In genomic region chrX:104564921-104565703, GRCh38 we compare ENCODE assay signal across 26 cellular contexts. TPM values are rescaled to one million over a fixed set of nuclear protein-coding genes. Genes with fewer than 3 reads are reported as not detected.
A peak's percentile ranks its signal among the peaks of the same experiment; 100 is the strongest.
DNase-seq lines count a peak whose midpoint lies in the region; ATAC-seq and TF ChIP-seq lines count a peak whose summit lies in the region.
"Had no signal": no experiment of that assay in that cellular context is flagged by ENCODE, and none has a peak within 500 bp of the region (broad histone marks: within the 10 kb centered on the region; RNA-seq: fewer than 3 reads in every experiment).

No MANE protein-coding gene starts in this region.

- H3K9me3 ChIP-seq in SK-N-SH (no peaks in the 10 kb centered on the region), left lung (no peaks in the 10 kb centered on the region)
- H3K9me3 ChIP-seq in CD4-positive, alpha-beta memory T cell (ENCODE audit: control insufficient read depth in 1 of 2, low read length in 2 of 2), result no peaks in the 10 kb centered on the region
- H3K9me3 ChIP-seq: ascending aorta, HAP-1, sigmoid colon had no signal

- no peaks in the 10 kb centered on the region for H3K36me3 Mint-ChIP-seq in CD4-positive, alpha-beta memory T cell
- H3K36me3 Mint-ChIP-seq in HFFc6 (ENCODE audit: low read depth), result no peaks in the 10 kb centered on the region
- H3K36me3 Mint-ChIP-seq: activated naive CD8-positive, alpha-beta T cell treated with anti-CD3 and anti-CD28 coated beads for 36 hours; CD8-positive, alpha-beta T cell had no signal

- H3K27ac Mint-ChIP-seq in CD4-positive, alpha-beta memory T cell, result no peak overlapping the region
- no peak overlapping the region for H3K27ac Mint-ChIP-seq in HFFc6
- H3K27ac Mint-ChIP-seq: activated naive CD8-positive, alpha-beta T cell treated with anti-CD3 and anti-CD28 coated beads for 36 hours; CD8-positive, alpha-beta T cell; dendritic cell treated with granulocyte-macrophage colony-stimulating factor and Interleukin-4, amounts not matched to agents 40 ng/mL and 50 ng/mL, for 4 days; T-helper 1 cell treated with Interleukin-12 subunit alpha and Interleukin-12 subunit beta and Interleukin-4 antibody, amounts not matched to agents 30 μg/mL and 1 μg/mL, for 36 hours had no signal

- peaks cover 54% of the 10 kb centered on the region for H3K27me3 ChIP-seq in SK-N-SH (ENCODE audit: insufficient read depth)
- peaks cover 0 to 85% (median 50%) of the 10 kb centered on the region in 45 donors for H3K27me3 ChIP-seq in dorsolateral prefrontal cortex
- H3K27me3 ChIP-seq in left lung, result peaks cover 30 to 55% of the 10 kb centered on the region in 2 donors
- H3K27me3 ChIP-seq in CD4-positive, alpha-beta memory T cell (ENCODE audit: insufficient read depth, low read length), result no peaks in the 10 kb centered on the region

- H3K79me2 ChIP-seq in SK-N-SH (ENCODE audit: insufficient read depth), result no peaks in the 10 kb centered on the region

- H3K4me1 Mint-ChIP-seq in CD4-positive, alpha-beta memory T cell, result no peaks in the 10 kb centered on the region
- H3K4me1 Mint-ChIP-seq in HFFc6 (ENCODE audit: low read depth), result no peaks in the 10 kb centered on the region
- H3K4me1 Mint-ChIP-seq: activated naive CD8-positive, alpha-beta T cell treated with anti-CD3 and anti-CD28 coated beads for 36 hours had no signal

- H3K4me3 ChIP-seq in SK-N-SH (ENCODE audit: low read depth in 2 of 2, low read length in 1 of 2) (no peak overlapping the region), dorsolateral prefrontal cortex (peak overlapping the region in 31 of 59 donors; percentile 3 to 58 (median 37)), left lung (no peak overlapping the region)
- H3K4me3 ChIP-seq in CD4-positive, alpha-beta memory T cell (ENCODE audit: low read length in 2 of 2), result no peak overlapping the region
- H3K4me3 ChIP-seq: ascending aorta, HAP-1 had no signal

- TF ChIP-seq EP300 in SK-N-SH (IDR thresholded peaks at IDR 0.05; ENCODE audit: borderline replicate concordance in 1 of 2, low read depth in 1 of 2, low read length in 1 of 2), result no peak

- H3K4me1 ChIP-seq in SK-N-SH (ENCODE audit: control insufficient read depth in 1 of 2, insufficient read depth in 2 of 2, low read depth in 1 of 2, low read length in 1 of 2) (no peaks in the 10 kb centered on the region), left lung (no peaks in the 10 kb centered on the region)
- H3K4me1 ChIP-seq in CD4-positive, alpha-beta memory T cell (ENCODE audit: insufficient read depth, low read length), result no peaks in the 10 kb centered on the region
- H3K4me1 ChIP-seq: ascending aorta, HAP-1, sigmoid colon had no signal

- TF ChIP-seq RAD21 in SK-N-SH (IDR thresholded peaks at IDR 0.05; ENCODE audit: low read length), result no peak

- no peak overlapping the region for H2AFZ ChIP-seq in SK-N-SH (ENCODE audit: low read depth)

- H3K36me3 ChIP-seq in SK-N-SH (replicated peaks in 1 of 2; ENCODE audit: control insufficient read depth in 1 of 2, insufficient read depth in 2 of 2, low read length in 1 of 2), result no peaks in the 10 kb centered on the region
- H3K36me3 ChIP-seq in left lung, result no peaks in the 10 kb centered on the region
- no peaks in the 10 kb centered on the region for H3K36me3 ChIP-seq in CD4-positive, alpha-beta memory T cell (ENCODE audit: insufficient read depth, low read length)
- H3K36me3 ChIP-seq: ascending aorta, HAP-1, sigmoid colon had no signal

- peaks cover 0 to 8% (median 0%) of the 10 kb centered on the region in 8 donors for H3K9me3 Mint-ChIP-seq in CD4-positive, alpha-beta memory T cell
- no peaks in the 10 kb centered on the region for H3K9me3 Mint-ChIP-seq in HFFc6
- H3K9me3 Mint-ChIP-seq: dendritic cell treated with granulocyte-macrophage colony-stimulating factor and Interleukin-4, amounts not matched to agents 40 ng/mL and 50 ng/mL, for 4 days; T-helper 1 cell treated with Interleukin-12 subunit alpha and Interleukin-12 subunit beta and Interleukin-4 antibody, amounts not matched to agents 30 μg/mL and 1 μg/mL, for 36 hours had no signal

- H3K27me3 Mint-ChIP-seq in CD4-positive, alpha-beta memory T cell, result peaks cover 0 to 3% of the 10 kb centered on the region in 2 donors
- peaks cover 12% of the 10 kb centered on the region for H3K27me3 Mint-ChIP-seq in HFFc6 (ENCODE audit: insufficient read depth)

- intact Hi-C loops in dorsolateral prefrontal cortex (cut with DNase I) (no loop called here), left lung (cut with DNase I) (no loop called here)
- intact Hi-C loops in CD4-positive, alpha-beta memory T cell (cut with micrococcal nuclease), result no loop called here

- no peak overlapping the region for H3K9ac ChIP-seq in SK-N-SH

- H4K20me1 ChIP-seq in SK-N-SH (ENCODE audit: insufficient read depth), result no peaks in the 10 kb centered on the region

- CTCF ChIA-PET in SK-N-SH (lab: Yijun Ruan, JAX), result interaction anchor here (1.2 to 2.9 kb wide), 4 partner anchors 9 to 32 kb away, joined by 3 to 19 read pairs (median 8); no protein-coding TSS in a partner anchor
- CTCF ChIA-PET in CD4-positive, alpha-beta memory T cell (lab: Charles Lee; ENCODE audit: partially characterized antibody), result no interaction called here

- ATAC-seq in SK-N-SH treated with all-trans-retinoic acid at 6 μM for 48 hours (no peak), left lung (peak; percentile 42), GM19452 (IDR thresholded peaks at IDR 0.05; ENCODE audit: unreplicated experiment) (no peak)
- ATAC-seq: CD8-positive, alpha-beta T cell had no signal

- WGBS in SK-N-SH (ENCODE audit: low lambda C conversion rate), result 3% methylated on average over 35 of the region's 39 CpGs

- POLR2A ChIA-PET in SK-N-SH (lab: Yijun Ruan, JAX), result no interaction called here
- POLR2A ChIA-PET in CD4-positive, alpha-beta memory T cell (lab: Charles Lee; ENCODE audit: partially characterized antibody), result no interaction called here

- no peak overlapping the region for H3K4me2 ChIP-seq in SK-N-SH

- TF ChIP-seq CTCF in SK-N-SH (IDR thresholded peaks at IDR 0.05) (no peak), dorsolateral prefrontal cortex (IDR thresholded peaks at IDR 0.05 in 54 of 56, conservative IDR thresholded peaks at IDR 0.05 in 2 of 56; ENCODE audit: low read depth in 1 of 56, partially characterized antibody in 56 of 56) (no peak), left lung (IDR thresholded peaks at IDR 0.05) (no peak), HFFc6 (IDR thresholded peaks at IDR 0.05) (no peak)

- H3K27ac ChIP-seq in SK-N-SH (ENCODE audit: low read depth in 2 of 2, low read length in 1 of 2) (no peak overlapping the region), dorsolateral prefrontal cortex (no peak overlapping the region), left lung (no peak overlapping the region)
- H3K27ac ChIP-seq in CD4-positive, alpha-beta memory T cell (ENCODE audit: low read depth, low read length), result no peak overlapping the region
- H3K27ac ChIP-seq: ascending aorta, RWPE1, sigmoid colon had no signal

- no peaks in the 10 kb centered on the region for H3K9me2 ChIP-seq in SK-N-SH

- H3K4me3 Mint-ChIP-seq in CD4-positive, alpha-beta memory T cell, result no peak overlapping the region
- H3K4me3 Mint-ChIP-seq in HFFc6, result no peak overlapping the region
- H3K4me3 Mint-ChIP-seq: activated naive CD8-positive, alpha-beta T cell treated with anti-CD3 and anti-CD28 coated beads for 36 hours; CD8-positive, alpha-beta T cell; dendritic cell treated with granulocyte-macrophage colony-stimulating factor and Interleukin-4, amounts not matched to agents 40 ng/mL and 50 ng/mL, for 4 days; T-helper 1 cell treated with Interleukin-12 subunit alpha and Interleukin-12 subunit beta and Interleukin-4 antibody, amounts not matched to agents 30 μg/mL and 1 μg/mL, for 36 hours had no signal

- peak; percentile 2 for DNase-seq in SK-N-SH
- DNase-seq in dorsolateral prefrontal cortex, result no peak
- no peak for DNase-seq in left lung
- DNase-seq in CD4-positive, alpha-beta memory T cell, result no peak
- no peak for DNase-seq in HFFc6
- no peak for DNase-seq in DMS153 (lab: John Stamatoyannopoulos, UW)
- DNase-seq: activated CD4-positive, alpha-beta T cell treated with anti-CD3 and anti-CD28 coated beads for 1 hour; activated effector memory CD4-positive, alpha-beta T cell treated with anti-CD3 and anti-CD28 coated beads, Interleukin-2, amount 50 U/mL, for 16 hours; CD8-positive, alpha-beta T cell; KG1; NCI-H2081 treated with DMSO at 0.1 percent for 48 hours; sigmoid colon; stimulated activated naive CD4-positive, alpha-beta T cell treated with Interleukin-2 at 50 U/mL for 16 hours had no signal

- H3F3A ChIP-seq in SK-N-SH (replicated peaks; ENCODE audit: insufficient read depth), result no peaks in the 10 kb centered on the region

TF ChIP-seq in SK-N-SH, 30 proteins besides CTCF, POLR2A, EP300 and RAD21 (continues in another document):
- TF ChIP-seq NFIC (IDR thresholded peaks at IDR 0.05; ENCODE audit: borderline replicate concordance) (no peak), FOXM1 (IDR thresholded peaks at IDR 0.05; ENCODE audit: low read depth) (no peak)

TF ChIP-seq in SK-N-SH treated with all-trans-retinoic acid at 6 μM for 48 hours, 23 proteins besides CTCF, POLR2A, EP300 and RAD21 (continues in another document):
- TF ChIP-seq BACH2 (CRISPR knock-in tag; IDR thresholded peaks at IDR 0.05; ENCODE audit: borderline replicate concordance), result no peak
- TF ChIP-seq PPARA (CRISPR knock-in tag; IDR thresholded peaks at IDR 0.05; ENCODE audit: borderline replicate concordance), result no peak
- TF ChIP-seq ARNTL (CRISPR knock-in tag; IDR thresholded peaks at IDR 0.05; ENCODE audit: borderline replicate concordance, low read depth), result no peak
- TF ChIP-seq ZFP30 (CRISPR knock-in tag; IDR thresholded peaks at IDR 0.05), result no peak
- TF ChIP-seq CREB5 (CRISPR knock-in tag; IDR thresholded peaks at IDR 0.05; ENCODE audit: low read depth), result no peak
- no peak for TF ChIP-seq ZC3H10 (CRISPR knock-in tag; IDR thresholded peaks at IDR 0.05)
- TF ChIP-seq RARB (CRISPR knock-in tag; IDR thresholded peaks at IDR 0.05), result no peak

RNA-seq across cellular contexts. Expression of gene IL1RAPL2, which starts 0.9 kb away (rescaled TPM):
- 0.08 and 0.13 TPM in 2 replicates for polyA plus RNA-seq in SK-N-SH (2012; rRNA removed)
- polyA plus RNA-seq in SK-N-SH (2012; cell fraction: cytosol; rRNA removed), result 0.03 and 0.12 TPM in 2 replicates
- polyA plus RNA-seq in SK-N-SH (2012; cell fraction: nucleus; rRNA removed), result 0.11 and 0.12 TPM in 2 replicates
- total RNA-seq in dorsolateral prefrontal cortex, result 1 to 10 TPM in 117 of 120 experiments, under 1 TPM in 3; 0.77 to 8.8 (median 3.1) TPM
- total RNA-seq in left lung, result not detected
- total RNA-seq in CD4-positive, alpha-beta memory T cell, result not detected
- polyA plus RNA-seq in CD4-positive, alpha-beta memory T cell, result not detected
- under 1 TPM in 1 of 6 experiments, not detected in 5; 0.33 TPM for total RNA-seq in HFFc6 (2021; fragmentation: NEBNext Ultra II Directional; extraction: Animal tissue kit (Norgen Biotek cat#: 25700))
- total RNA-seq: activated naive CD8-positive, alpha-beta T cell treated with anti-CD3 and anti-CD28 coated beads for 36 hours; ascending aorta; CD8-positive, alpha-beta T cell; fibroblast of lung; G401; kidney epithelial cell; lung microvascular endothelial cell; SK-MEL-5 had no signal

Comparison
In these comparisons a context has a peak if more than half of its experiments do, and no peak if none do; other contexts are left out.
1. H3K4me3 ChIP-seq: peak in dorsolateral prefrontal cortex (31 of 59); none in SK-N-SH (0 of 2), left lung (0 of 2) and CD4-positive, alpha-beta memory T cell (0 of 2).